ENCODE assay signal across 8 cellular contexts in genomic region chr11:124069429-124070401, GRCh38. TPM values are rescaled to one million over a fixed set of nuclear protein-coding genes. Genes with fewer than 3 reads are reported as not detected.
A peak's percentile ranks its signal among the peaks of the same experiment; 100 is the strongest.
DNase-seq lines count a peak whose midpoint lies in the region; ATAC-seq and TF ChIP-seq lines count a peak whose summit lies in the region.

No MANE protein-coding gene starts in this region.

- H3K27ac ChIP-seq in foreskin keratinocyte: no peak overlapping the region

- H3K4me3 ChIP-seq in BE2C (ENCODE audit: low read depth, low read length): peak overlapping the region; percentile 56

- H3K27me3 ChIP-seq in BE2C: peaks cover 7% of the 10 kb centered on the region; the same call in 1 of the 2 replicates
- H3K27me3 ChIP-seq in foreskin keratinocyte: peaks cover 8% of the 10 kb centered on the region

- TF ChIP-seq CTCF in BE2C (IDR thresholded peaks at IDR 0.05; ENCODE audit: low read depth, low read length) (peak; percentile 87), foreskin keratinocyte (conservative IDR thresholded peaks at IDR 0.05) (peak; percentile 89)

- ATAC-seq in GM18519 (IDR thresholded peaks at IDR 0.05; ENCODE audit: low FRiP score, unreplicated experiment) (peak; percentile 61), HG03039 (IDR thresholded peaks at IDR 0.05; ENCODE audit: unreplicated experiment) (peak; percentile 69), foreskin keratinocyte (peak; percentile 98)

- H3K4me1 ChIP-seq in BE2C: no peaks in the 10 kb centered on the region; the same call in 1 of the 2 replicates
- H3K4me1 ChIP-seq in foreskin keratinocyte: peaks cover 13% of the 10 kb centered on the region

- no peaks in the 10 kb centered on the region for H3K9me3 ChIP-seq in BE2C

- peak; percentile 76 for DNase-seq in BE2C
- DNase-seq in NCI-H510A (lab: John Stamatoyannopoulos, UW): peak; percentile 40
- peak; percentile 28 for DNase-seq in activated CD8-positive, alpha-beta memory T cell treated with anti-CD3 and anti-CD28 coated beads, Interleukin-2, amount 50 U/mL, for 4 hours
- peak in 1 of 2 donors; percentile 54 for DNase-seq in foreskin keratinocyte
- peak; percentile 22 for DNase-seq in pons (ENCODE audit: low spot score)
- DNase-seq in GOT3 (lab: John Stamatoyannopoulos, UW): no peak

- H3K36me3 ChIP-seq in BE2C: no peaks in the 10 kb centered on the region

RNA-seq across cellular contexts. Expression of gene OR10G7, which starts 28.6 kb away (rescaled TPM):
- polyA plus RNA-seq in BE2C (2012; ENCODE audit: insufficient read depth, insufficient read length, low read depth): not detected
- total RNA-seq in foreskin keratinocyte: not detected in 2 replicates
- not detected in 2 replicates for polyA plus RNA-seq in foreskin keratinocyte

RNA-seq across cellular contexts. Expression of gene OR10G8, which starts 43.1 kb away (rescaled TPM):
- polyA plus RNA-seq in BE2C (2012; ENCODE audit: insufficient read depth, insufficient read length, low read depth): not detected
- total RNA-seq in foreskin keratinocyte: not detected in 2 replicates
- not detected in 2 replicates for polyA plus RNA-seq in foreskin keratinocyte

RNA-seq across cellular contexts. Expression of gene VWA5A, which starts 45.5 kb away (rescaled TPM):
- 0.59 TPM for polyA plus RNA-seq in BE2C (2012; ENCODE audit: insufficient read depth, insufficient read length, low read depth)
- 14.3 and 20.0 TPM in 2 replicates for total RNA-seq in foreskin keratinocyte
- polyA plus RNA-seq in foreskin keratinocyte: 10.1 and 12.5 TPM in 2 replicates

RNA-seq across cellular contexts. Expression of gene OR10G9, which starts 46.9 kb away (rescaled TPM):
- polyA plus RNA-seq in BE2C (2012; ENCODE audit: insufficient read depth, insufficient read length, low read depth): not detected
- total RNA-seq in foreskin keratinocyte: not detected in 2 replicates
- not detected in 2 replicates for polyA plus RNA-seq in foreskin keratinocyte

RNA-seq across cellular contexts. Expression of gene OR10G4, which starts 56.9 kb away (rescaled TPM):
- polyA plus RNA-seq in BE2C (2012; ENCODE audit: insufficient read depth, insufficient read length, low read depth): not detected
- not detected in 2 replicates for total RNA-seq in foreskin keratinocyte
- not detected in 2 replicates for polyA plus RNA-seq in foreskin keratinocyte
